In the genomic region with DNA sequence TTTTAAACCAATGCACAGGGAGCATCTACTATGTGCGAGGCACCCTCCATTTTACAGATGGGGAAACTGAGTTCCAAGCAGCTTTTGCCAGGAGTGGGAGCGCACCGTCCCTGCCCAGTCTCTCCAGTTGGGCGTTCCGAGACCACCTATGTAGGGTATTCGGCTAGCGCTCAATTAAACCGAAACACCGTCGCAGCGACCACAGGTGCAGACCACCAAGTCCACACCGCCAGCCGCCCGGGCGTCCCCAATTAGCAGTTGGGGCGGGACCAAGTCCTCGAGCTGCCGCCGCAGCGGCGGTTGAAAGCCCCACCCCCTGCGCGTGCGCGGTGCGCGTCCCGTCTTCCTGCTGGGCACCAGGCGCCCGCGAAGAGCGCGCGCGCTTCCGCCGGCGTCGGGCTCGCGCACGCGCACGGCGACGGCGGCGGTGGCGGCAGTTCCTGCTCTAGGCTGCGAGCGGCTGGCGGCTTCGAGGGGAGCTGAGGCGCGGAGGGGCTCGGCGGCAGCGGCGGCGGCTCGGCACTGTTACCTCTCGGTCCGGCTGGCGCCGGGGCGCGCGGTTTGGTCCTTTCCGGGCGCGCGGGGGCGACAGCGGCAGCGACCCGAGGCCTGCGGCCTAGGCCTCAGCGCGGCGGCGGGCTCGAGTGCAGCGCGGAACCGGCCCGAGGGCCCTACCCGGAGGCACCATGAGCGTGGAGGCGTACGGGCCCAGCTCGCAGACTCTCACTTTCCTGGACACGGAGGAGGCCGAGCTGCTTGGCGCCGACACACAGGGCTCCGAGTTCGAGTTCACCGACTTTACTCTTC, we compare ENCODE assay signal across 8 cellular contexts. TPM values are rescaled to one million over a fixed set of nuclear protein-coding genes. Genes with fewer than 3 reads are reported as not detected.
DNase-seq lines count a peak whose midpoint lies in the region; ATAC-seq and TF ChIP-seq lines count a peak whose summit lies in the region.

Gene UPF1, plus strand, starts transcription at position 436 of the 807 bp plus-strand sequence. Its CDS starts 251 bp downstream, at position 687.

- H3K79me2 ChIP-seq in OCI-LY3 (ENCODE audit: low read length): peaks cover 50% of the 10 kb centered on the region

- TF ChIP-seq CTCF in OCI-LY3 (IDR thresholded peaks at IDR 0.05; ENCODE audit: low read depth, low read length) (0 out of 2 replicates have a peak, but pooled peaks have one; percentile 7), epithelial cell of proximal tubule (conservative IDR thresholded peaks at IDR 0.05; ENCODE audit: low read depth, low read length) (no peak)

- peaks cover 34% of the 10 kb centered on the region for H3K36me3 ChIP-seq in OCI-LY3 (replicated peaks; ENCODE audit: low read depth, low read length)

- H3K27ac ChIP-seq in OCI-LY3 (ENCODE audit: low read length): peak within 1 kb of the TSS; percentile 64

- peak within 1 kb of the TSS; percentile 91 for H3K4me2 ChIP-seq in OCI-LY3 (ENCODE audit: low read length)

- H3K4me3 ChIP-seq in OCI-LY3 (ENCODE audit: low read length): peak within 1 kb of the TSS; percentile 93
- H3K4me3 ChIP-seq in epithelial cell of proximal tubule (ENCODE audit: low read depth, low read length): peak within 1 kb of the TSS; percentile 68

- peaks cover 8% of the 10 kb centered on the region; the same call in 1 of the 2 replicates for H3K9me3 ChIP-seq in OCI-LY3 (ENCODE audit: insufficient read depth, low read length)

- no peaks in the 10 kb centered on the region; the same call in 1 of the 2 replicates for H3K27me3 ChIP-seq in OCI-LY3 (ENCODE audit: low read depth, low read length)

- DNase-seq in D341Med (ENCODE audit: low spot score) (peak; percentile 99), HuH-7.5 (ENCODE audit: low spot score) (peak; percentile 99), activated T-cell treated with anti-CD3 and anti-CD28 coated beads for 24 hours (ENCODE audit: low read depth) (peak; percentile 95), epithelial cell of proximal tubule (ENCODE audit: low read depth) (no peak), mucosa of gallbladder (ENCODE audit: low spot score) (peak; percentile 93)
- DNase-seq in stimulated activated CD8-positive, alpha-beta memory T cell treated with anti-CD3 and anti-CD28 coated beads, Interleukin-4, amount 100 ng/mL, for 4 hours (ENCODE audit: low read depth in 2 of 2, low spot score in 1 of 2): peak; percentile 86 to 94

- peak; percentile 62 for ATAC-seq in GM21515 (IDR thresholded peaks at IDR 0.05; ENCODE audit: unreplicated experiment)

- peak within 1 kb of the TSS; percentile 91 for H3K9ac ChIP-seq in OCI-LY3 (ENCODE audit: low read length)

- H2AFZ ChIP-seq in OCI-LY3 (ENCODE audit: low read depth, low read length): peak within 1 kb of the TSS; percentile 100

- peaks cover 44% of the 10 kb centered on the region for H4K20me1 ChIP-seq in OCI-LY3 (ENCODE audit: insufficient read depth, low read length)

- peaks cover 15% of the 10 kb centered on the region for H3K4me1 ChIP-seq in OCI-LY3 (ENCODE audit: low read length)

RNA-seq across cellular contexts. Expression of gene UPF1, which starts in this region (rescaled TPM):
- total RNA-seq in epithelial cell of proximal tubule (46.5 and 63.7 TPM in 2 replicates), mucosa of gallbladder (117 TPM)
